8 cellular contexts compared by ENCODE assay signal in genomic region chr3:9715764-9716437, GRCh38. TPM values are rescaled to one million over a fixed set of nuclear protein-coding genes. Genes with fewer than 3 reads are reported as not detected.
DNase-seq lines count a peak whose midpoint lies in the region; ATAC-seq and TF ChIP-seq lines count a peak whose summit lies in the region.

No MANE protein-coding gene starts in this region.

- no peak overlapping the region for H3K4me2 ChIP-seq in trophoblast cell (ENCODE audit: low read length)

- no peak overlapping the region for H4K12ac ChIP-seq in trophoblast cell (ENCODE audit: low read depth, low read length)

- no peaks in the 10 kb centered on the region for H3K4me1 ChIP-seq in trophoblast cell (ENCODE audit: control insufficient read depth in 1 of 2, insufficient read depth in 2 of 2, low read length in 2 of 2)

- no peaks in the 10 kb centered on the region for H3K27me3 ChIP-seq in trophoblast cell (ENCODE audit: insufficient read depth, low read length)

- peak; percentile 85 for DNase-seq in Daoy (ENCODE audit: low read depth)
- DNase-seq in activated T-cell treated with anti-CD3 and anti-CD28 coated beads, Interleukin-2, amount 50 U/mL, for 72 hours = peak; percentile 46 to 61
- DNase-seq in glomerular visceral epithelial cell (ENCODE audit: extremely low spot score) = peak; percentile 86
- peak; percentile 60 to 81 for DNase-seq in trophoblast cell
- DNase-seq in NCI-H1048 (lab: John Stamatoyannopoulos, UW) = no peak

- H3K14ac ChIP-seq in trophoblast cell (ENCODE audit: low read length) = no peak overlapping the region

- no peak overlapping the region for H3K4me3 ChIP-seq in trophoblast cell (ENCODE audit: low read depth, low read length)

- WGBS in trophoblast cell (ENCODE audit: extremely low coverage, insufficient coverage, insufficient read length) = no CpG with 5 or more reads among the region's 6 CpGs

- no peak overlapping the region for H3K18ac ChIP-seq in trophoblast cell (ENCODE audit: low read length)

- no peaks in the 10 kb centered on the region for H3K79me1 ChIP-seq in trophoblast cell (ENCODE audit: low read length)

- H3K27me3 Mint-ChIP-seq in activated T-cell treated with anti-CD3 and anti-CD28 coated beads, Interleukin-2, amount 50 U/mL, for 72 hours (ENCODE audit: low read depth) = no peaks in the 10 kb centered on the region

- H3K4me1 Mint-ChIP-seq in activated T-cell treated with anti-CD3 and anti-CD28 coated beads, Interleukin-2, amount 50 U/mL, for 72 hours (ENCODE audit: low read depth) = peaks cover 5% of the 10 kb centered on the region

- H3K79me2 ChIP-seq in trophoblast cell (ENCODE audit: control insufficient read depth, insufficient read depth, low read length, poor library complexity) = no peaks in the 10 kb centered on the region

- H3K36me3 ChIP-seq in trophoblast cell (ENCODE audit: control insufficient read depth in 1 of 2, insufficient read depth in 2 of 2, low read length in 2 of 2) = no peaks in the 10 kb centered on the region

- no peak overlapping the region for H3K27ac Mint-ChIP-seq in activated T-cell treated with anti-CD3 and anti-CD28 coated beads, Interleukin-2, amount 50 U/mL, for 72 hours

- H2AK5ac ChIP-seq in trophoblast cell (ENCODE audit: low read length) = no peak overlapping the region

- H4K8ac ChIP-seq in trophoblast cell (ENCODE audit: low read depth, low read length) = no peak overlapping the region

- H2BK120ac ChIP-seq in trophoblast cell (ENCODE audit: insufficient read depth, low read length, poor library complexity) = no peak overlapping the region

- H2AFZ ChIP-seq in trophoblast cell (ENCODE audit: insufficient read depth, low read length, poor library complexity) = no peak overlapping the region

- no peak overlapping the region for H3K4me3 Mint-ChIP-seq in activated T-cell treated with anti-CD3 and anti-CD28 coated beads, Interleukin-2, amount 50 U/mL, for 72 hours

- no peak overlapping the region for H4K91ac ChIP-seq in trophoblast cell (ENCODE audit: low read depth, low read length)

- H3K23ac ChIP-seq in trophoblast cell (ENCODE audit: low read length) = no peak overlapping the region

- no peaks in the 10 kb centered on the region for H3K36me3 Mint-ChIP-seq in activated T-cell treated with anti-CD3 and anti-CD28 coated beads, Interleukin-2, amount 50 U/mL, for 72 hours (ENCODE audit: insufficient read depth in 2 of 2)

- H3K9me3 Mint-ChIP-seq in activated T-cell treated with anti-CD3 and anti-CD28 coated beads, Interleukin-2, amount 50 U/mL, for 72 hours = no peaks in the 10 kb centered on the region

- H2BK12ac ChIP-seq in trophoblast cell (ENCODE audit: low read length) = no peak overlapping the region

- no peak overlapping the region for H3K4ac ChIP-seq in trophoblast cell (ENCODE audit: low read depth, low read length)

- H3K9ac ChIP-seq in trophoblast cell (ENCODE audit: low read length) = no peak overlapping the region

- H3K9me3 ChIP-seq in trophoblast cell (ENCODE audit: insufficient read depth, low read depth, low read length) = no peaks in the 10 kb centered on the region

- H2BK5ac ChIP-seq in trophoblast cell (ENCODE audit: low read depth, low read length, poor library complexity) = no peak overlapping the region

- H3K27ac ChIP-seq in trophoblast cell (ENCODE audit: low read depth, low read length) = no peak overlapping the region

- TF ChIP-seq CTCF in LNCAP (IDR thresholded peaks at IDR 0.05) = peak; percentile 92

- ATAC-seq in activated T-cell treated with anti-CD3 and anti-CD28 coated beads, Interleukin-2, amount 50 U/mL, for 72 hours (replicated peaks in 1 of 2) = peak; percentile 96 to 98
- ATAC-seq in GM21390 (IDR thresholded peaks at IDR 0.05; ENCODE audit: unreplicated experiment) (no peak), HG02571 (IDR thresholded peaks at IDR 0.05; ENCODE audit: unreplicated experiment) (no peak)

RNA-seq across cellular contexts. Expression of gene CPNE9, which starts 12.3 kb away (rescaled TPM):
- total RNA-seq in Daoy (2014; rRNA removed; shearing (Covaris generic)) = not detected in 2 replicates
- total RNA-seq in activated T-cell treated with anti-CD3 and anti-CD28 coated beads, Interleukin-2, amount 50 U/mL, for 72 hours = under 1 TPM; 0.46 to 0.77 TPM
- polyA plus RNA-seq in trophoblast cell (2013) = 0.07 and 0.08 TPM in 2 replicates

RNA-seq across cellular contexts. Expression of gene BRPF1, which starts 15.6 kb away (rescaled TPM):
- total RNA-seq in Daoy (2014; rRNA removed; shearing (Covaris generic)) = 10.9 and 15.6 TPM in 2 replicates
- 10 to 100 TPM; 34.6 to 42.7 TPM for total RNA-seq in activated T-cell treated with anti-CD3 and anti-CD28 coated beads, Interleukin-2, amount 50 U/mL, for 72 hours
- polyA plus RNA-seq in trophoblast cell (2013) = 11.6 TPM in 2 replicates

RNA-seq across cellular contexts. Expression of gene OGG1, which starts 33.9 kb away (rescaled TPM):
- 11.3 and 11.9 TPM in 2 replicates for total RNA-seq in Daoy (2014; rRNA removed; shearing (Covaris generic))
- total RNA-seq in activated T-cell treated with anti-CD3 and anti-CD28 coated beads, Interleukin-2, amount 50 U/mL, for 72 hours = 10 to 100 TPM; 31.0 to 33.4 TPM
- 20.7 and 22.1 TPM in 2 replicates for polyA plus RNA-seq in trophoblast cell (2013)

RNA-seq across cellular contexts. Expression of gene CAMK1, which starts 53.8 kb away (rescaled TPM):
- 7.7 and 28.1 TPM in 2 replicates for total RNA-seq in Daoy (2014; rRNA removed; shearing (Covaris generic))
- total RNA-seq in activated T-cell treated with anti-CD3 and anti-CD28 coated beads, Interleukin-2, amount 50 U/mL, for 72 hours = 10 to 100 TPM; 38.6 to 47.4 TPM
- polyA plus RNA-seq in trophoblast cell (2013) = 2.2 and 2.3 TPM in 2 replicates

Comparison
In these comparisons a context has a peak if more than half of its experiments do, and no peak if none do; other contexts are left out.
1. ATAC-seq: peak in activated T-cell treated with anti-CD3 and anti-CD28 coated beads, Interleukin-2, amount 50 U/mL, for 72 hours (2 of 2); none in GM21390 (single experiment) and HG02571 (single experiment).